28 cellular contexts compared by ENCODE assay signal in the genomic region with DNA sequence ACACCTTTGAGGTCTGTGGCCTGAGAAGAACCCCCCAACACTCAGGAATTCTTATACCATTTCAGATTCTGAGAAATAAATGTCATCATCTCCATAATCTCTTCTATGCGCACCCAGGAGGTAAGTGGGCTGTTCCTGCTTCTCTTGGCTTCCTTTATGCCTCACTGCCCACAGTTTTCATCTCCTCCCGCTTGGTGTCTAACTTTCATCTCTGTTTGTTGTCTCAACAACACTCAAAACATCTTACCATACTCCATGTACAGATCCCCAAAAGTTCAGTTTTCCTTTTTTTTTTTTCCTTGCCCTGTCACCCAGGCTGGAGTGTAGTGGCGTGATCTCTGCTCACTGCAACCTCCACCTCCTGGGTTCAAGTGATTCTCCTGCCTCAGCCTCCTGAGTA.
"Had no signal": no experiment of that assay in that cellular context is flagged by ENCODE, and none has a peak within 500 bp of the region (broad histone marks: within the 10 kb centered on the region; RNA-seq: fewer than 3 reads in every experiment).

No MANE protein-coding gene starts in this region.

- H3K9me3 ChIP-seq: stomach, suprapubic skin, testis, thoracic aorta, thyroid gland, tibial artery, tibial nerve, transverse colon, upper lobe of left lung, upper lobe of right lung, uterus, vagina had no signal

- ATAC-seq: stimulated activated effector memory CD8-positive, alpha-beta T cell treated with anti-CD3 and anti-CD28 coated beads, Interleukin-12 subunit alpha, Interleukin-12 subunit beta, amount 100 ng/mL, for 72 hours; stimulated activated memory B cell treated with anti-CD40 and anti-IgM and Interleukin-4, amounts not matched to agents 10 μg/mL and 1 μg/mL and 100 μg/mL, for 72 hours; stimulated activated naive B cell treated with anti-CD40 and anti-IgM and Interleukin-4, amounts not matched to agents 10 μg/mL and 1 μg/mL and 100 μg/mL, for 72 hours; stimulated activated naive CD8-positive, alpha-beta T cell treated with anti-CD3 and anti-CD28 coated beads, Interleukin-15, amount 100 ng/mL, for 72 hours; stimulated activated naive CD8-positive, alpha-beta T cell treated with anti-CD3 and anti-CD28 coated beads, Interleukin-15, Interleukin-2, amounts not matched to agents 100 U/mL and 50 U/mL, for 24 hours; upper lobe of right lung had no signal

- H3K36me3 ChIP-seq: stomach, suprapubic skin, thoracic aorta, thyroid gland, tibial artery, tibial nerve, transverse colon, upper lobe of left lung, upper lobe of right lung, uterus, vagina had no signal

- FAIRE-seq: urothelium cell line had no signal

- H3K27me3 Mint-ChIP-seq: stimulated activated memory B cell treated with anti-CD40 and anti-IgM and Interleukin-4, amounts not matched to agents 10 μg/mL and 1 μg/mL and 100 μg/mL, for 72 hours; stimulated activated naive CD8-positive, alpha-beta T cell treated with anti-CD3 and anti-CD28 coated beads, Interleukin-15, amount 100 ng/mL, for 72 hours; type B pancreatic cell had no signal

- H3K9me3 Mint-ChIP-seq: stimulated activated effector memory CD8-positive, alpha-beta T cell treated with anti-CD3 and anti-CD28 coated beads, Interleukin-12 subunit alpha, Interleukin-12 subunit beta, amount 100 ng/mL, for 72 hours; stimulated activated memory B cell treated with anti-CD40 and anti-IgM and Interleukin-4, amounts not matched to agents 10 μg/mL and 1 μg/mL and 100 μg/mL, for 72 hours had no signal

- H3K4me1 Mint-ChIP-seq: stimulated activated effector memory CD8-positive, alpha-beta T cell treated with anti-CD3 and anti-CD28 coated beads, Interleukin-12 subunit alpha, Interleukin-12 subunit beta, amount 100 ng/mL, for 72 hours; stimulated activated memory B cell treated with anti-CD40 and anti-IgM and Interleukin-4, amounts not matched to agents 10 μg/mL and 1 μg/mL and 100 μg/mL, for 72 hours; stimulated activated naive B cell treated with anti-CD40 and anti-IgM and Interleukin-4, amounts not matched to agents 10 μg/mL and 1 μg/mL and 100 μg/mL, for 72 hours; stimulated activated naive CD8-positive, alpha-beta T cell treated with anti-CD3 and anti-CD28 coated beads, Interleukin-15, amount 100 ng/mL, for 72 hours had no signal

- H3K27ac Mint-ChIP-seq: stimulated activated effector memory CD8-positive, alpha-beta T cell treated with anti-CD3 and anti-CD28 coated beads, Interleukin-12 subunit alpha, Interleukin-12 subunit beta, amount 100 ng/mL, for 72 hours; stimulated activated memory B cell treated with anti-CD40 and anti-IgM and Interleukin-4, amounts not matched to agents 10 μg/mL and 1 μg/mL and 100 μg/mL, for 72 hours; stimulated activated naive B cell treated with anti-CD40 and anti-IgM and Interleukin-4, amounts not matched to agents 10 μg/mL and 1 μg/mL and 100 μg/mL, for 72 hours; stimulated activated naive CD8-positive, alpha-beta T cell treated with anti-CD3 and anti-CD28 coated beads, Interleukin-15, amount 100 ng/mL, for 72 hours; stimulated activated naive CD8-positive, alpha-beta T cell treated with anti-CD3 and anti-CD28 coated beads, Interleukin-15, Interleukin-2, amounts not matched to agents 100 ng/mL and 50 ng/mL, for 24 hours; type B pancreatic cell had no signal

- H3K27me3 ChIP-seq: stomach, suprapubic skin, testis, thyroid gland, tibial artery, tibial nerve, transverse colon, upper lobe of left lung, upper lobe of right lung, uterus, vagina had no signal

- H3K36me3 Mint-ChIP-seq: stimulated activated effector memory CD8-positive, alpha-beta T cell treated with anti-CD3 and anti-CD28 coated beads, Interleukin-12 subunit alpha, Interleukin-12 subunit beta, amount 100 ng/mL, for 72 hours; stimulated activated memory B cell treated with anti-CD40 and anti-IgM and Interleukin-4, amounts not matched to agents 10 μg/mL and 1 μg/mL and 100 μg/mL, for 72 hours; stimulated activated naive B cell treated with anti-CD40 and anti-IgM and Interleukin-4, amounts not matched to agents 10 μg/mL and 1 μg/mL and 100 μg/mL, for 72 hours; type B pancreatic cell had no signal

- H3K4me3 ChIP-seq: stomach, suprapubic skin, testis, thoracic aorta, thyroid gland, tibial artery, tibial nerve, transverse colon, upper lobe of left lung, upper lobe of right lung, uterus, vagina had no signal

- H3K4me1 ChIP-seq: stomach, suprapubic skin, testis, thyroid gland, tibial artery, tibial nerve, transverse colon, upper lobe of left lung, upper lobe of right lung, uterus, vagina had no signal

- H3K27ac ChIP-seq: stomach, suprapubic skin, testis, thoracic aorta, thyroid gland, tibial artery, tibial nerve, transverse colon, upper lobe of left lung, upper lobe of right lung, uterus, vagina had no signal

- H3K4me3 Mint-ChIP-seq: stimulated activated effector memory CD8-positive, alpha-beta T cell treated with anti-CD3 and anti-CD28 coated beads, Interleukin-12 subunit alpha, Interleukin-12 subunit beta, amount 100 ng/mL, for 72 hours; stimulated activated memory B cell treated with anti-CD40 and anti-IgM and Interleukin-4, amounts not matched to agents 10 μg/mL and 1 μg/mL and 100 μg/mL, for 72 hours; stimulated activated naive B cell treated with anti-CD40 and anti-IgM and Interleukin-4, amounts not matched to agents 10 μg/mL and 1 μg/mL and 100 μg/mL, for 72 hours; stimulated activated naive CD8-positive, alpha-beta T cell treated with anti-CD3 and anti-CD28 coated beads, Interleukin-15, amount 100 ng/mL, for 72 hours; stimulated activated naive CD8-positive, alpha-beta T cell treated with anti-CD3 and anti-CD28 coated beads, Interleukin-15, Interleukin-2, amounts not matched to agents 100 ng/mL and 50 ng/mL, for 24 hours; type B pancreatic cell had no signal

- DNase-seq: stimulated activated CD4-positive, alpha-beta T cell treated with anti-CD3 and anti-CD28 coated beads, Interleukin-2, amount 100 ng/mL, for 48 hours; stimulated activated CD4-positive, alpha-beta T cell treated with anti-CD3 and anti-CD28 coated beads, Interleukin-4, amount 100 ng/mL, for 1 hour; stimulated activated CD4-positive, alpha-beta T cell treated with anti-CD3 and anti-CD28 coated beads, Interleukin-4, amount 100 ng/mL, for 24 hours; stimulated activated CD4-positive, alpha-beta T cell treated with anti-CD3 and anti-CD28 coated beads, Interleukin-4, amount 100 ng/mL, for 4 hours; stimulated activated CD8-positive, alpha-beta memory T cell treated with anti-CD3 and anti-CD28 coated beads, Interleukin-4, amount 100 ng/mL, for 48 hours; stimulated activated naive B cell treated with anti-CD40 and anti-IgM and Interleukin-4, amounts not matched to agents 10 μg/mL and 1 μg/mL and 100 μg/mL, for 72 hours; stimulated activated naive CD4-positive, alpha-beta T cell; stimulated activated naive CD4-positive, alpha-beta T cell treated with Interleukin-2 at 50 U/mL for 16 hours; stimulated activated naive CD8-positive, alpha-beta T cell treated with anti-CD3 and anti-CD28 coated beads, Interleukin-15, amount 100 ng/mL, for 72 hours; stimulated activated naive CD8-positive, alpha-beta T cell treated with anti-CD3 and anti-CD28 coated beads, Interleukin-15, Interleukin-2, amounts not matched to agents 100 U/mL and 50 U/mL, for 24 hours; stomach; substantia nigra; testis; thyroid gland; tibial artery; transverse colon; upper lobe of left lung; upper lobe of right lung; uterus had no signal
